ENCODE assay signal across 15 cellular contexts in the genomic region with DNA sequence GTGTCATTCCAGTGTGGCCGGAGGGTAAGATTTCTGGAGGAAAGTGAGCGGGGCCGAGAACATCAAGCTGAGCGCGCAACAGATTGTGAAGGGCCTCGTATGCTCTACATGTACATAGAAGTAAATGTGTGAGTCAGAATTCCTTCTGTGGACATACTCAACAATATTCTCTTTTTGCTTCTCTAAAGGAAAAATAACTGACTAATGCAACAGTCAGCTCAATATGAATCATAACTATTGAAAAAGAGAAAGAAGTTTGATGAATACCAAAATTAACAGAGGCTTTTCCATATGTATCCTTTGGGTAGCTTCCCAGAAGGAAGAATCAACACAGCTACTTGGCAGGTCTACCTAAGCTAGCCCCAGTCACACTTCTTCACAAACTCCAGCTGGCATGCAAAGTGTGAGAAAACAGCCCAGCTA.
A peak's percentile ranks its signal among the peaks of the same experiment; 100 is the strongest.
DNase-seq lines count a peak whose midpoint lies in the region; ATAC-seq, FAIRE-seq and TF ChIP-seq lines count a peak whose summit lies in the region.
"Had no signal": no experiment of that assay in that cellular context is flagged by ENCODE, and none has a peak within 500 bp of the region (broad histone marks: within the 10 kb centered on the region; RNA-seq: fewer than 3 reads in every experiment).

No MANE protein-coding gene starts in this region.

- no peak for TF ChIP-seq POLR2A in prostate gland (IDR thresholded peaks at IDR 0.05)

- no peak for ATAC-seq in HG03565 (IDR thresholded peaks at IDR 0.05; ENCODE audit: unreplicated experiment)
- ATAC-seq: T-helper 17 cell had no signal

- H3K9me3 ChIP-seq in prostate gland, result no peaks in the 10 kb centered on the region
- H3K9me3 ChIP-seq: suprapubic skin had no signal

- FAIRE-seq in HTR-8/SVneo (lab: Jason Lieb, UNC), result no peak

- intact Hi-C loops in prostate gland (cut with DNase I), result no loop called here

- H3K36me3 ChIP-seq in prostate gland, result no peaks in the 10 kb centered on the region
- H3K36me3 ChIP-seq: suprapubic skin had no signal

- H3K4me3 ChIP-seq in choroid plexus epithelial cell (ENCODE audit: low read depth, low read length) (no peak overlapping the region), prostate gland (no peak overlapping the region)
- H3K4me3 ChIP-seq: PC-9, suprapubic skin had no signal

- H3K27me3 ChIP-seq in prostate gland (replicated peaks; ENCODE audit: insufficient read depth), result no peaks in the 10 kb centered on the region
- H3K27me3 ChIP-seq: suprapubic skin had no signal

- TF ChIP-seq CTCF in AG09319 (IDR thresholded peaks at IDR 0.05; ENCODE audit: low read depth, low read length) (no peak), choroid plexus epithelial cell (conservative IDR thresholded peaks at IDR 0.05; ENCODE audit: low read depth, low read length) (no peak), prostate gland (IDR thresholded peaks at IDR 0.05) (no peak)

- no peak overlapping the region for H3K27ac ChIP-seq in prostate gland
- H3K27ac ChIP-seq: PC-9, suprapubic skin had no signal

- H3K4me1 ChIP-seq in prostate gland (replicated peaks), result no peaks in the 10 kb centered on the region
- H3K4me1 ChIP-seq: suprapubic skin had no signal

- 81% methylated on average over 6 of the region's 6 CpGs for WGBS in prostate gland

- DNase-seq in AG09319 (ENCODE audit: extremely low read depth, low read depth), result peak; percentile 8
- DNase-seq in HTR-8/SVneo (ENCODE audit: insufficient read length, low spot score), result peak; percentile 24
- DNase-seq in choroid plexus epithelial cell (ENCODE audit: low read depth), result peak; percentile 12
- peak; percentile 24 for DNase-seq in non-pigmented ciliary epithelial cell (ENCODE audit: low read depth)
- DNase-seq in GDM1 (lab: John Stamatoyannopoulos, UW), result no peak
- DNase-seq in prostate gland (ENCODE audit: low spot score), result no peak
- no peak for DNase-seq in activated CD8-positive, alpha-beta memory T cell treated with anti-CD3 and anti-CD28 coated beads, Interleukin-2, amount 50 U/mL, for 4 hours
- DNase-seq: C1 segment of cervical spinal cord, DMS79 treated with DMSO at 0.1 percent for 48 hours, NCI-H1436 treated with DMSO at 0.1 percent for 48 hours, NCI-H524 treated with DMSO at 0.1 percent for 48 hours, PC-9, T-helper 17 cell had no signal

Comparison
In these comparisons a context has a peak if more than half of its experiments do, and no peak if none do; other contexts are left out.
1. DNase-seq: peak in AG09319 (single experiment), HTR-8/SVneo (single experiment), choroid plexus epithelial cell (single experiment) and non-pigmented ciliary epithelial cell (single experiment); none in GDM1 (single experiment), prostate gland (single experiment) and activated CD8-positive, alpha-beta memory T cell treated with anti-CD3 and anti-CD28 coated beads, Interleukin-2, amount 50 U/mL, for 4 hours (single experiment).